In genomic region chr10:132570771-132571564, GRCh38 we compare ENCODE assay signal across 8 cellular contexts. TPM values are rescaled to one million over a fixed set of nuclear protein-coding genes. Genes with fewer than 3 reads are reported as not detected.
A peak's percentile ranks its signal among the peaks of the same experiment; 100 is the strongest.
DNase-seq lines count a peak whose midpoint lies in the region; ATAC-seq and TF ChIP-seq lines count a peak whose summit lies in the region.

No MANE protein-coding gene starts in this region.

- peaks cover 24% of the 10 kb centered on the region for H3K4me1 ChIP-seq in CD4-positive, CD25-positive, alpha-beta regulatory T cell (ENCODE audit: control insufficient read depth, insufficient read depth, low read length, poor library complexity, severe bottlenecking)
- peaks cover 6 to 41% (median 32%) of the 10 kb centered on the region in 4 donors for H3K4me1 ChIP-seq in Peyer's patch
- peaks cover 31% of the 10 kb centered on the region for H3K4me1 ChIP-seq in mucosa of descending colon (ENCODE audit: low read depth)

- H3K4me1 Mint-ChIP-seq in CD4-positive, CD25-positive, alpha-beta regulatory T cell, result peaks cover 0 to 26% (median 10%) of the 10 kb centered on the region in 4 donors

- no peak overlapping the region for H3K4me3 ChIP-seq in CD4-positive, CD25-positive, alpha-beta regulatory T cell (ENCODE audit: low read depth, low read length)
- H3K4me3 ChIP-seq in Peyer's patch (peak overlapping the region in 1 of 4 donors; percentile 16), mucosa of descending colon (no peak overlapping the region), foreskin fibroblast (ENCODE audit: low read depth in 1 of 2, low read length in 2 of 2) (no peak overlapping the region)

- H3K27me3 ChIP-seq in CD4-positive, CD25-positive, alpha-beta regulatory T cell (ENCODE audit: control insufficient read depth, insufficient read depth, low read length), result no peaks in the 10 kb centered on the region
- H3K27me3 ChIP-seq in Peyer's patch, result no peaks in the 10 kb centered on the region

- intact Hi-C loops in mucosa of descending colon (cut with DNase I, micrococcal nuclease), result no loop called here

- peak overlapping the region in 1 of 4 donors; percentile 41 for H3K4me3 Mint-ChIP-seq in CD4-positive, CD25-positive, alpha-beta regulatory T cell

- no peaks in the 10 kb centered on the region for H3K36me3 Mint-ChIP-seq in CD4-positive, CD25-positive, alpha-beta regulatory T cell

- DNase-seq in CD4-positive, CD25-positive, alpha-beta regulatory T cell, result no peak
- DNase-seq in Peyer's patch, result peak; percentile 68 to 88 (median 81)
- peak; percentile 58 to 81 (median 66) for DNase-seq in mucosa of descending colon
- no peak for DNase-seq in GM03348 (ENCODE audit: low spot score)
- DNase-seq in foreskin fibroblast, result no peak
- DNase-seq in NCI-H2196 treated with DMSO at 0.1 percent for 48 hours (lab: John Stamatoyannopoulos, UW; ENCODE audit: unreplicated experiment), result no peak

- no peak for TF ChIP-seq POLR2A in Peyer's patch (IDR thresholded peaks at IDR 0.05)

- no peaks in the 10 kb centered on the region for H3K9me3 Mint-ChIP-seq in CD4-positive, CD25-positive, alpha-beta regulatory T cell

- TF ChIP-seq CTCF in Peyer's patch (IDR thresholded peaks at IDR 0.05), result no peak
- no peak for TF ChIP-seq CTCF in mucosa of descending colon (IDR thresholded peaks at IDR 0.05)
- TF ChIP-seq CTCF in foreskin fibroblast (IDR thresholded peaks at IDR 0.05; ENCODE audit: low read depth, low read length), result no peak

- H3K9me3 ChIP-seq in CD4-positive, CD25-positive, alpha-beta regulatory T cell (ENCODE audit: control insufficient read depth in 2 of 2, low read length in 2 of 2), result no peaks in the 10 kb centered on the region
- H3K9me3 ChIP-seq in Peyer's patch (no peaks in the 10 kb centered on the region), mucosa of descending colon (no peaks in the 10 kb centered on the region)

- H3K36me3 ChIP-seq in CD4-positive, CD25-positive, alpha-beta regulatory T cell (ENCODE audit: control insufficient read depth, insufficient read depth, low read length), result no peaks in the 10 kb centered on the region
- H3K36me3 ChIP-seq in Peyer's patch (no peaks in the 10 kb centered on the region), mucosa of descending colon (ENCODE audit: low read depth) (no peaks in the 10 kb centered on the region)

- no peak overlapping the region for H3K27ac ChIP-seq in CD4-positive, CD25-positive, alpha-beta regulatory T cell (ENCODE audit: insufficient read depth, low read length, poor library complexity, severe bottlenecking)
- H3K27ac ChIP-seq in Peyer's patch, result peak overlapping the region in 3 of 4 donors; percentile 20 to 84 (median 72)

- ATAC-seq in CD4-positive, CD25-positive, alpha-beta regulatory T cell (ENCODE audit: low read depth in 2 of 2), result peak in 1 of 2 donors; percentile 22
- peak; percentile 30 for ATAC-seq in GM19351 (IDR thresholded peaks at IDR 0.05; ENCODE audit: unreplicated experiment)
- peak; percentile 46 for ATAC-seq in HG03135 (IDR thresholded peaks at IDR 0.05; ENCODE audit: unreplicated experiment)
- peak; percentile 72 for ATAC-seq in mucosa of descending colon

- peak overlapping the region; percentile 49 to 85 (median 62) for H3K27ac Mint-ChIP-seq in CD4-positive, CD25-positive, alpha-beta regulatory T cell

- no peaks in the 10 kb centered on the region for H3K27me3 Mint-ChIP-seq in CD4-positive, CD25-positive, alpha-beta regulatory T cell

RNA-seq across cellular contexts. Expression of gene INPP5A, which starts 33.4 kb away (rescaled TPM):
- 21.3 TPM for total RNA-seq in CD4-positive, CD25-positive, alpha-beta regulatory T cell
- 1 to 10 TPM in 2 of 4 donors, under 1 TPM in 2; 0.66 to 1.7 (median 0.89) TPM for polyA plus RNA-seq in CD4-positive, CD25-positive, alpha-beta regulatory T cell
- 10 to 100 TPM; 33.8 to 76.4 (median 38.1) TPM for total RNA-seq in Peyer's patch
- total RNA-seq in mucosa of descending colon, result 10 to 100 TPM; 31.7 to 92.8 (median 32.0) TPM

Comparison
In these comparisons a context has a peak if more than half of its experiments do, and no peak if none do; other contexts are left out.
1. DNase-seq: peak in Peyer's patch (3 of 3) and mucosa of descending colon (3 of 3); none in CD4-positive, CD25-positive, alpha-beta regulatory T cell (0 of 3), GM03348 (single experiment), foreskin fibroblast (0 of 2) and NCI-H2196 treated with DMSO at 0.1 percent for 48 hours (single experiment).